Comparison of ENCODE assay signal across 11 cellular contexts in genomic region chr1:234927312-234927967, GRCh38.
DNase-seq lines count a peak whose midpoint lies in the region; ATAC-seq and TF ChIP-seq lines count a peak whose summit lies in the region.
"Had no signal": no experiment of that assay in that cellular context is flagged by ENCODE, and none has a peak within 500 bp of the region (broad histone marks: within the 10 kb centered on the region; RNA-seq: fewer than 3 reads in every experiment).

No MANE protein-coding gene starts in this region.

- no peak for DNase-seq in CD14-positive monocyte (ENCODE audit: low spot score)
- no peak for DNase-seq in RWPE1 (ENCODE audit: low spot score)
- no peak for DNase-seq in memory B cell (ENCODE audit: low spot score in 2 of 2)
- no peak for DNase-seq in NCI-H2227 treated with DMSO at 0.1 percent for 48 hours (lab: John Stamatoyannopoulos, UW)
- DNase-seq in stimulated activated naive CD4-positive, alpha-beta T cell treated with Interleukin-2 at 50 U/mL for 16 hours (lab: John Stamatoyannopoulos, UW) = no peak
- no peak for DNase-seq in Ammon's horn (ENCODE audit: low spot score)
- no peak for DNase-seq in sciatic nerve (ENCODE audit: low spot score)
- DNase-seq: DMS153; effector CD4-positive, alpha-beta T cell; H7 had no signal

- H3K36me3 Mint-ChIP-seq in CD14-positive monocyte = peaks cover 3 to 7% of the 10 kb centered on the region in 2 donors
- H3K36me3 Mint-ChIP-seq in memory B cell = no peaks in the 10 kb centered on the region

- H3K4me3 Mint-ChIP-seq in CD14-positive monocyte (peak overlapping the region; percentile 63 to 79), memory B cell (peak overlapping the region; percentile 82)

- peak overlapping the region; percentile 73; the same call in 1 of the 2 replicates for H3K27ac ChIP-seq in RWPE1

- ATAC-seq in GM19351 (IDR thresholded peaks at IDR 0.05; ENCODE audit: unreplicated experiment) (peak; percentile 15), memory B cell (ENCODE audit: low read depth) (no peak), sciatic nerve (no peak)

- POLR2A ChIA-PET in RWPE1 (lab: Yijun Ruan, JAX; ENCODE audit: low non-redundant PET) = no interaction called here

- H3K27ac Mint-ChIP-seq in CD14-positive monocyte (peak overlapping the region; percentile 77 to 87 (median 80)), memory B cell (peak overlapping the region; percentile 71)

- peaks cover 65% of the 10 kb centered on the region for H3K4me1 Mint-ChIP-seq in CD14-positive monocyte
- peaks cover 32% of the 10 kb centered on the region for H3K4me1 Mint-ChIP-seq in memory B cell

- intact Hi-C loops in CD14-positive monocyte (cut with micrococcal nuclease) = no loop called here
- intact Hi-C loops in sciatic nerve (cut with DNase I) = loop anchor here (10.0 kb wide), 1 partner anchor 963 kb away; no protein-coding TSS in a partner anchor

- H3K27me3 Mint-ChIP-seq in CD14-positive monocyte (ENCODE audit: low read depth in 3 of 3) (peaks cover 0 to 6% (median 1%) of the 10 kb centered on the region in 3 donors), memory B cell (no peaks in the 10 kb centered on the region)

- H3K9me3 Mint-ChIP-seq in CD14-positive monocyte = peaks cover 0 to 2% (median 0%) of the 10 kb centered on the region in 7 donors
- no peaks in the 10 kb centered on the region for H3K9me3 Mint-ChIP-seq in memory B cell

- CTCF ChIA-PET in RWPE1 (lab: Yijun Ruan, JAX) = interaction anchor here (0.6 kb wide), 1 partner anchor 696 kb away, joined by 8 read pairs; no protein-coding TSS in a partner anchor

- TF ChIP-seq CTCF in CD14-positive monocyte (IDR thresholded peaks at IDR 0.05) (no peak), RWPE1 (conservative IDR thresholded peaks at IDR 0.05; ENCODE audit: low read depth) (no peak)
